23 cellular contexts compared by ENCODE assay signal in the genomic region with DNA sequence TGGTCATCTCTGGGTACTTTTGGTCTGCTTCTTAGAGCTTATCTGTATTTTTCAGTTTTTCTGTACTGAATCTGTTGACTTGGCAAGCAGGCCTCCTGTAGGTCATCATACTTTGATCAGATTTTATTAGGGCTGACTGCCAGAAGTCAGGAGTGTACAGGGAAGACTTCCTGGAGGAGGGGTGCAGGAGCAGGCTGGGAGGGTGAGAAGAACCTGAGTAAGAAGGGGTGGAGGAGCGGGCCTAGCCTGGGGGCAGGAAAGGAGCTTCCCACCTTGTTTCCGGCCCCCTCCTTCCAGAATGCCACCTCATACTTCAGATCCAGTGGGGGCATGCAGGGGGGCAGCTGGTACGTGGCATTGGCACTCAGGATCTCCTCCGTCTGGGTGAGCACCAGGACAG. TPM values are rescaled to one million over a fixed set of nuclear protein-coding genes. Genes with fewer than 3 reads are reported as not detected.
DNase-seq lines count a peak whose midpoint lies in the region; ATAC-seq and TF ChIP-seq lines count a peak whose summit lies in the region.
"Had no signal": no experiment of that assay in that cellular context is flagged by ENCODE, and none has a peak within 500 bp of the region (broad histone marks: within the 10 kb centered on the region; RNA-seq: fewer than 3 reads in every experiment).

No MANE protein-coding gene starts in this region.

- TF ChIP-seq POLR2A in heart left ventricle (IDR thresholded peaks at IDR 0.05), result no peak

- H3K4me3 Mint-ChIP-seq in central memory CD8-positive, alpha-beta T cell, result no peak overlapping the region
- H3K4me3 Mint-ChIP-seq in mesothelial cell of epicardium, result no peak overlapping the region
- H3K4me3 Mint-ChIP-seq in type B pancreatic cell, result no peak overlapping the region
- H3K4me3 Mint-ChIP-seq: CD8-positive, alpha-beta T cell had no signal

- no peak overlapping the region for H3K4me3 ChIP-seq in heart left ventricle
- H3K4me3 ChIP-seq: PC-9 had no signal

- 57 to 79% (median 73%) methylated on average over 4 of the region's 4 CpGs for WGBS in heart left ventricle, 4 donors

- H3K27ac ChIP-seq in heart left ventricle, result no peak overlapping the region
- H3K27ac ChIP-seq: KMS-11, PC-9 had no signal

- ATAC-seq in heart left ventricle (no peak), HG03039 (IDR thresholded peaks at IDR 0.05; ENCODE audit: unreplicated experiment) (no peak)
- no peak for ATAC-seq in central memory CD8-positive, alpha-beta T cell (replicated peaks; ENCODE audit: extremely low read depth, poor library complexity, severe bottlenecking)
- ATAC-seq: CD8-positive, alpha-beta T cell had no signal

- H3K9me3 Mint-ChIP-seq in central memory CD8-positive, alpha-beta T cell, result no peaks in the 10 kb centered on the region
- no peaks in the 10 kb centered on the region for H3K9me3 Mint-ChIP-seq in mesothelial cell of epicardium
- no peaks in the 10 kb centered on the region for H3K9me3 Mint-ChIP-seq in type B pancreatic cell
- H3K9me3 Mint-ChIP-seq: CD8-positive, alpha-beta T cell had no signal

- intact Hi-C loops in cardiac septum (cut with DNase I) (no loop called here), heart left ventricle (cut with DNase I) (no loop called here)

- H3K4me1 ChIP-seq in heart left ventricle, result peaks cover 0 to 9% (median 0%) of the 10 kb centered on the region in 12 donors
- H3K4me1 ChIP-seq: BE2C had no signal

- DNase-seq in cardiac septum (ENCODE audit: low spot score) (peak; percentile 33), heart left ventricle (no peak), mesothelial cell of epicardium (ENCODE audit: low spot score in 2 of 2, unreplicated experiment in 2 of 2) (no peak), type B pancreatic cell (ENCODE audit: extremely low spot score, unreplicated experiment) (no peak), OCI-M2 (lab: John Stamatoyannopoulos, UW; ENCODE audit: unreplicated experiment) (no peak), putamen (ENCODE audit: low spot score) (no peak)
- no peak for DNase-seq in central memory CD8-positive, alpha-beta T cell (ENCODE audit: low spot score in 2 of 2)
- DNase-seq: BE2C; Calu3; CD8-positive, alpha-beta T cell; DMS53; EL; NCI-H1417 treated with DMSO at 0.1 percent for 48 hours; NCI-H1930; NCI-H226; NCI-H524; NCI-H82; PC-9 had no signal

- no peak for TF ChIP-seq CTCF in heart left ventricle (IDR thresholded peaks at IDR 0.05)
- no peak for TF ChIP-seq CTCF in mesothelial cell of epicardium (IDR thresholded peaks at IDR 0.05; ENCODE audit: unreplicated experiment)
- no peak for TF ChIP-seq CTCF in type B pancreatic cell (conservative IDR thresholded peaks at IDR 0.05)

- no peaks in the 10 kb centered on the region for H3K4me1 Mint-ChIP-seq in central memory CD8-positive, alpha-beta T cell
- H3K4me1 Mint-ChIP-seq in mesothelial cell of epicardium, result peaks cover 6% of the 10 kb centered on the region
- no peaks in the 10 kb centered on the region for H3K4me1 Mint-ChIP-seq in type B pancreatic cell (ENCODE audit: unreplicated experiment)

- no peaks in the 10 kb centered on the region for H3K36me3 ChIP-seq in heart left ventricle
- H3K36me3 ChIP-seq: BE2C had no signal

- no peaks in the 10 kb centered on the region for H3K9me3 ChIP-seq in heart left ventricle
- H3K9me3 ChIP-seq: BE2C had no signal

- H3K27me3 ChIP-seq in heart left ventricle, result no peaks in the 10 kb centered on the region
- H3K27me3 ChIP-seq: BE2C had no signal

- peak overlapping the region; percentile 50 for H3K27ac Mint-ChIP-seq in central memory CD8-positive, alpha-beta T cell (ENCODE audit: low read depth)
- H3K27ac Mint-ChIP-seq in mesothelial cell of epicardium (peak overlapping the region; percentile 53), type B pancreatic cell (peak overlapping the region; percentile 16)
- H3K27ac Mint-ChIP-seq: CD8-positive, alpha-beta T cell had no signal

- H3K36me3 Mint-ChIP-seq in central memory CD8-positive, alpha-beta T cell (ENCODE audit: insufficient read depth), result peaks cover 25% of the 10 kb centered on the region
- H3K36me3 Mint-ChIP-seq in mesothelial cell of epicardium (peaks cover 38% of the 10 kb centered on the region), type B pancreatic cell (peaks cover 7% of the 10 kb centered on the region)

- no peaks in the 10 kb centered on the region for H3K27me3 Mint-ChIP-seq in central memory CD8-positive, alpha-beta T cell
- no peaks in the 10 kb centered on the region for H3K27me3 Mint-ChIP-seq in mesothelial cell of epicardium (ENCODE audit: low read depth)
- no peaks in the 10 kb centered on the region for H3K27me3 Mint-ChIP-seq in type B pancreatic cell

RNA-seq across cellular contexts. Expression of a gene that starts 18.3 kb away (rescaled TPM):
- total RNA-seq in cardiac septum (0.35 TPM), heart left ventricle (1 to 10 TPM in 1 of 9 donors, under 1 TPM in 5, not detected in 3; 0.19 to 1.3 (median 0.49) TPM), mesothelial cell of epicardium (0.09 to 0.11 TPM in 2 of 3 replicates, not detected in the other), type B pancreatic cell (ENCODE audit: low replicate concordance) (1.1 and 2.8 TPM in 2 replicates)
- under 1 TPM; 0.04 to 0.12 TPM for polyA plus RNA-seq in heart left ventricle
- total RNA-seq: CD8-positive, alpha-beta T cell; MCF 10A had no signal

RNA-seq across cellular contexts. Expression of a gene that starts 25.8 kb away (rescaled TPM):
- 2.3 TPM for total RNA-seq in cardiac septum
- 1 to 10 TPM; 1.9 to 3.4 (median 2.7) TPM for total RNA-seq in heart left ventricle
- polyA plus RNA-seq in heart left ventricle, result 1 to 10 TPM in 1 of 2 donors, under 1 TPM in 1; 0.99 to 1.5 TPM
- total RNA-seq in mesothelial cell of epicardium, result 12.1 to 13.0 TPM (median 12.1 TPM) in 3 replicates
- 7.1 and 19.9 TPM in 2 replicates for total RNA-seq in type B pancreatic cell (ENCODE audit: low replicate concordance)
- total RNA-seq: A172, SK-MEL-5 had no signal

RNA-seq across cellular contexts. Expression of a gene that starts 49.3 kb away (rescaled TPM):
- 249 TPM for total RNA-seq in cardiac septum
- total RNA-seq in heart left ventricle, result 100 to 1,000 TPM; 230 to 379 (median 288) TPM
- polyA plus RNA-seq in heart left ventricle, result 100 to 1,000 TPM in 1 of 2 donors, 10 to 100 TPM in 1; 76.7 to 327 TPM
- total RNA-seq in mesothelial cell of epicardium, result 0.11 to 0.29 TPM (median 0.13 TPM) in 3 replicates
- 0.12 and 0.70 TPM in 2 replicates for total RNA-seq in type B pancreatic cell (ENCODE audit: low replicate concordance)
- total RNA-seq: CD8-positive, alpha-beta T cell; SK-MEL-5 had no signal

Comparison
In these comparisons a context has a peak if more than half of its experiments do, and no peak if none do; other contexts are left out.
1. RNA of a gene that starts 49.3 kb away (total RNA-seq): 230 to 379 TPM in heart left ventricle and 249 TPM in cardiac septum (single experiment); 0.12 to 0.70 TPM in type B pancreatic cell and 0.11 to 0.29 TPM in mesothelial cell of epicardium; every median in the first group is over 100 times any median in the second.
2. Peak in every context shown above with its lines, with median percentiles within 50 percentile points of each other: H3K27ac Mint-ChIP-seq.